3 cellular contexts compared by ENCODE assay signal in the genomic region with DNA sequence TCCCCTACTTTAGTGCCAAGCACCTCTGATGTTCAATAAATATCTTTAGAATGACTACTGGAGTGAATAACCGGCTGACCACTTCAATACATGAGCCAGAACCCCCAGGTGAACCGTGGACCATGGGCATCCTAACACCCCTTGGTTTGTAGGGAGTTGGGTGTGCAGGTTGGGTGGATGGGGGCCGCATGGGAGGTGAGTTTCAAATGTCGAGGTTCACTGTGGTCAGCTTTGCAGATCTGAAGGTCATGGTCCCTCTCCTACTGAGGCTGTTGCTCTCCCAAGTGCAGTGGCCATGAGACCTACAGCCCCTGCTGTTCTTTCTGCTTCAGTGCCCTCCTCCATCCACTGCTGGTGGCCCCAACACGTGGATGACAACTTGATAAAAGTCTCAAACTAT.
"Had no signal": no experiment of that assay in that cellular context is flagged by ENCODE, and none has a peak within 500 bp of the region (broad histone marks: within the 10 kb centered on the region; RNA-seq: fewer than 3 reads in every experiment).

No MANE protein-coding gene starts in this region.

- ATAC-seq: GM12878 had no signal

- DNase-seq: GDM1, GF-D8 had no signal

- H3K4me3 ChIP-seq: GM12878 had no signal
